In genomic region chr17:15257316-15257925, GRCh38 we compare ENCODE assay signal across 8 cellular contexts. TPM values are rescaled to one million over a fixed set of nuclear protein-coding genes. Genes with fewer than 3 reads are reported as not detected.
DNase-seq lines count a peak whose midpoint lies in the region; ATAC-seq and TF ChIP-seq lines count a peak whose summit lies in the region.

No MANE protein-coding gene starts in this region.

- DNase-seq in DMS 273 (lab: John Stamatoyannopoulos, UW; ENCODE audit: unreplicated experiment) = peak; percentile 94
- peak; percentile 52 for DNase-seq in SKM-1 treated with dmso at 0.1 percent for 144 hours (lab: John Stamatoyannopoulos, UW; ENCODE audit: unreplicated experiment)
- peak; percentile 79 to 92 (median 85) for DNase-seq in adrenal gland
- DNase-seq in left ventricle myocardium inferior = peak; percentile 83

- H3K36me3 ChIP-seq in HUES64 (ENCODE audit: insufficient read depth, low read length) (no peaks in the 10 kb centered on the region), adrenal gland (replicated peaks in 1 of 2) (peaks cover 0 to 54% of the 10 kb centered on the region in 2 donors), left ventricle myocardium inferior (peaks cover 73% of the 10 kb centered on the region), rectal smooth muscle tissue (ENCODE audit: control insufficient read depth, insufficient read depth, low read length) (peaks cover 22% of the 10 kb centered on the region)

- H3K27ac ChIP-seq in HUES64 (ENCODE audit: low read depth, low read length) (no peak overlapping the region), adrenal gland (peak overlapping the region in 2 of 5 donors; percentile 13 to 24), left ventricle myocardium inferior (replicated peaks) (peak overlapping the region; percentile 99), rectal smooth muscle tissue (ENCODE audit: low read depth, low read length) (no peak overlapping the region)

- H3K4me1 ChIP-seq in HUES64 (ENCODE audit: insufficient read depth, low read length) (peaks cover 8% of the 10 kb centered on the region), adrenal gland (replicated peaks in 1 of 2) (peaks cover 13 to 42% of the 10 kb centered on the region in 2 donors), left ventricle myocardium inferior (peaks cover 96% of the 10 kb centered on the region), rectal smooth muscle tissue (ENCODE audit: control insufficient read depth, insufficient read depth, low read length) (peaks cover 42% of the 10 kb centered on the region)

- peak; percentile 76 for ATAC-seq in GM21390 (IDR thresholded peaks at IDR 0.05; ENCODE audit: unreplicated experiment)
- no peak for ATAC-seq in GM21526 (IDR thresholded peaks at IDR 0.05; ENCODE audit: low FRiP score, unreplicated experiment)

- H3K27me3 ChIP-seq in HUES64 (ENCODE audit: insufficient read depth, low read length) (peaks cover 56% of the 10 kb centered on the region), adrenal gland (no peaks in the 10 kb centered on the region), left ventricle myocardium inferior (ENCODE audit: low read depth) (no peaks in the 10 kb centered on the region), rectal smooth muscle tissue (ENCODE audit: control insufficient read depth, insufficient read depth, low read length) (no peaks in the 10 kb centered on the region)

- intact Hi-C loops in adrenal gland (cut with DNase I) (no loop called here), left ventricle myocardium inferior (cut with micrococcal nuclease) (no loop called here)

- peak in 1 of 2 donors; percentile 17 for TF ChIP-seq POLR2A in adrenal gland (IDR thresholded peaks at IDR 0.05)

- H3K9me3 ChIP-seq in HUES64 (ENCODE audit: insufficient read depth, low read depth, low read length) (no peaks in the 10 kb centered on the region), adrenal gland (replicated peaks in 1 of 3) (no peaks in the 10 kb centered on the region), left ventricle myocardium inferior (replicated peaks) (no peaks in the 10 kb centered on the region)

- peak overlapping the region; percentile 19 for H3K4me3 ChIP-seq in HUES64 (ENCODE audit: low read length)
- H3K4me3 ChIP-seq in adrenal gland = peak overlapping the region in 1 of 4 donors; percentile 21
- H3K4me3 ChIP-seq in left ventricle myocardium inferior = peak overlapping the region; percentile 90
- H3K4me3 ChIP-seq in rectal smooth muscle tissue (ENCODE audit: low read length) = peak overlapping the region; percentile 27

- TF ChIP-seq CTCF in adrenal gland (IDR thresholded peaks at IDR 0.05) (peak; percentile 70 to 92 (median 80)), left ventricle myocardium inferior (IDR thresholded peaks at IDR 0.05; ENCODE audit: borderline replicate concordance) (peak; percentile 96)

- 11% methylated on average over 17 of the region's 18 CpGs for WGBS in HUES64
- WGBS in adrenal gland, 4 donors = 5 to 14% (median 7%) methylated on average over 8 to 18 of the region's 18 CpGs

- H3K9ac ChIP-seq in HUES64 (ENCODE audit: low read depth, low read length) (no peak overlapping the region), rectal smooth muscle tissue (ENCODE audit: low read length) (no peak overlapping the region)

RNA-seq across cellular contexts. Expression of gene PMP22, which starts 7.7 kb away (rescaled TPM):
- 4.9 TPM for polyA plus RNA-seq in HUES64 (2013, experiment 1 of 2)
- 5.8 TPM for polyA plus RNA-seq in HUES64 (2013, experiment 2 of 2)
- total RNA-seq in adrenal gland (100 to 1,000 TPM in 2 of 8 donors, 10 to 100 TPM in 6; 35.7 to 142 (median 91.7) TPM), left ventricle myocardium inferior (135 TPM)
- polyA plus RNA-seq in adrenal gland = 10 to 100 TPM; 17.1 to 54.1 (median 45.6) TPM
